24 cellular contexts compared by ENCODE assay signal in the genomic region with DNA sequence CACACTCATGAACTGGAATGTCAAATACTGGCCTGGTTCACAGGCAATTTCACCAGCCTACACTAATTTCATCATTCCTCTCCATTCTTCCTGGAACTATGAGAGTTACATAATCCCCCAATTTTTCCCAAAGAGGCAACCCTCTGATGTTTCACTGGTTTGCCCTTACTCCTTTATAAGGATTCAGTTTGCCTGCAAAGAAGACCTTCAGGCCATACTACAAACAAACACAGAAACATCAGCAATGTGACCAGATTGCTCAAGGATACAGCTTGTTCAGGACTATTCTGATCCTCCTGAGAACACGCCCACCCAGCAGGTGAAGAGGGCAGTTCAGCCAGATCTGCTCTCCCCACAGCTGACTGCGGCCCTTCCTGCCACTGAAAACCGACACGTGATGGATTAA.
DNase-seq lines count a peak whose midpoint lies in the region; ATAC-seq and TF ChIP-seq lines count a peak whose summit lies in the region.
"Had no signal": no experiment of that assay in that cellular context is flagged by ENCODE, and none has a peak within 500 bp of the region (broad histone marks: within the 10 kb centered on the region; RNA-seq: fewer than 3 reads in every experiment).

No MANE protein-coding gene starts in this region.

- no peaks in the 10 kb centered on the region for H3K36me3 ChIP-seq in osteoblast (ENCODE audit: insufficient read depth, low read length)
- no peaks in the 10 kb centered on the region for H3K36me3 ChIP-seq in BE2C
- H3K36me3 ChIP-seq: transverse colon had no signal

- in situ Hi-C loops in ACHN (cut with HindIII; ENCODE audit: low pct_ligation_motif_present, low pct_unique_long_range_greater_than_20kb, low sequenced_read_pairs) = no loop called here

- no peaks in the 10 kb centered on the region for H4K20me1 ChIP-seq in osteoblast (ENCODE audit: insufficient read depth, low read length)

- H3K9me3 ChIP-seq in osteoblast (ENCODE audit: low read depth, low read length) (no peaks in the 10 kb centered on the region), BE2C (no peaks in the 10 kb centered on the region)
- H3K9me3 ChIP-seq: transverse colon had no signal

- no peak overlapping the region for H3K27ac ChIP-seq in osteoblast (ENCODE audit: low read depth, low read length)
- H3K27ac ChIP-seq: epithelial cell of prostate, PC-9, transverse colon, VCaP had no signal

- ATAC-seq in GM21360 (IDR thresholded peaks at IDR 0.05; ENCODE audit: unreplicated experiment) = no peak
- ATAC-seq: stimulated activated naive CD8-positive, alpha-beta T cell treated with anti-CD3 and anti-CD28 coated beads, Interleukin-15, Interleukin-2, amounts not matched to agents 100 U/mL and 50 U/mL, for 24 hours had no signal

- no peaks in the 10 kb centered on the region for H3K79me2 ChIP-seq in osteoblast (ENCODE audit: insufficient read depth, low read length)

- TF ChIP-seq CTCF in fibroblast of pulmonary artery (IDR thresholded peaks at IDR 0.05; ENCODE audit: low read length, missing control alignments) = no peak
- no peak for TF ChIP-seq CTCF in osteoblast (IDR thresholded peaks at IDR 0.05; ENCODE audit: extremely low read depth, low read depth, low read length)
- no peak for TF ChIP-seq CTCF in BE2C (IDR thresholded peaks at IDR 0.05; ENCODE audit: low read depth, low read length)

- H2AFZ ChIP-seq in osteoblast (ENCODE audit: low read length) = peak overlapping the region; percentile 9
- H2AFZ ChIP-seq: PC-9 had no signal

- H3K4me2 ChIP-seq in osteoblast (ENCODE audit: insufficient read depth, low read length) = no peak overlapping the region
- H3K4me2 ChIP-seq: PC-9, smooth muscle cell had no signal

- H3K4me3 ChIP-seq in fibroblast of pulmonary artery (replicated peaks; ENCODE audit: low read depth, low read length) (no peak overlapping the region), osteoblast (ENCODE audit: insufficient read depth, low read length) (no peak overlapping the region), BE2C (ENCODE audit: low read depth, low read length) (no peak overlapping the region)
- H3K4me3 ChIP-seq: PC-9, smooth muscle cell, transverse colon had no signal

- H3K4me1 ChIP-seq in osteoblast (ENCODE audit: insufficient read depth, low read length) (no peaks in the 10 kb centered on the region), BE2C (no peaks in the 10 kb centered on the region)

- DNase-seq in GM03348 (ENCODE audit: low spot score) = peak; percentile 33
- DNase-seq in LHCN-M2 (ENCODE audit: low read depth) = peak; percentile 21
- DNase-seq in fibroblast of pulmonary artery (ENCODE audit: low read depth) = peak; percentile 82
- DNase-seq in osteoblast (ENCODE audit: insufficient read length, low spot score, missing footprints) = no peak
- no peak for DNase-seq in BE2C
- DNase-seq in ACHN = no peak
- DNase-seq: activated effector memory CD4-positive, alpha-beta T cell treated with anti-CD3 and anti-CD28 coated beads, Interleukin-2, amount 50 U/mL, for 16 hours; amygdala; COR-L47; EL; Kasumi-1; midbrain; NCI-H1092 treated with DMSO at 0.1 percent for 48 hours; NCI-H2081 treated with DMSO at 0.1 percent for 48 hours; NCI-H774; nephron progenitor cell; PC-9; stimulated activated CD4-positive, alpha-beta T cell treated with anti-CD3 and anti-CD28 coated beads, Interleukin-2, amount 100 ng/mL, for 48 hours; stimulated activated naive CD8-positive, alpha-beta T cell treated with anti-CD3 and anti-CD28 coated beads, Interleukin-15, Interleukin-2, amounts not matched to agents 100 U/mL and 50 U/mL, for 24 hours; transverse colon had no signal

- no peaks in the 10 kb centered on the region for H3K27me3 ChIP-seq in osteoblast (ENCODE audit: insufficient read depth, low read length)
- no peaks in the 10 kb centered on the region for H3K27me3 ChIP-seq in BE2C
- H3K27me3 ChIP-seq: transverse colon had no signal

Comparison
In these comparisons a context has a peak if more than half of its experiments do, and no peak if none do; other contexts are left out.
1. DNase-seq: peak in GM03348 (single experiment), LHCN-M2 (single experiment) and fibroblast of pulmonary artery (single experiment); none in osteoblast (single experiment), BE2C (single experiment) and ACHN (single experiment).